8 cellular contexts compared by ENCODE assay signal in the genomic region with DNA sequence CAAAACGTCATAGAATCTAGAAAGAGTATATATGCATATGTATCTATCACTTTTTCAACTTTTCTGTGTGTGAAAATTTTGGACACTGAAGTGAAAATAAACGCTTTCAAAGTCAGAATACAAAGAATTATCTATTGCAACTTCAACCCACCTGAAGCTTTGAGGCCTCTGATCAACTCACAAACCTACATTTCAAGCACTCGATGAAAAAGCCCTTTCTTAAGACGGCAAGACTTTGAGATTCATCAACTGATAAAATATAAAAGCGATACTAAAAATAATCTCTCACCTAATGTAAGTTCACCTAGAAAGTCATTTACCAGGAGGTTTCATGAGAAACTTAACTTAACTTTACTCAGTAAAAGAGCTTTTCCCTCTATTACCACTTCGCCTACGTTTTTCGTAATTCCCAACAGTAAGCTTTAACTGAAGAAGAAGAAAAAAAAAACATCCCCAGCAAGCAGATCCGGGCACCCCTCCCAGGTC. TPM values are rescaled to one million over a fixed set of nuclear protein-coding genes. Genes with fewer than 3 reads are reported as not detected.
DNase-seq lines count a peak whose midpoint lies in the region; ATAC-seq and TF ChIP-seq lines count a peak whose summit lies in the region.

No MANE protein-coding gene starts in this region.

- H3K4me1 ChIP-seq in body of pancreas (peaks cover 41% of the 10 kb centered on the region), lower lobe of right lung (peaks cover 44% of the 10 kb centered on the region), upper lobe of left lung (peaks cover 27 to 54% (median 46%) of the 10 kb centered on the region in 4 donors)

- H3K27ac ChIP-seq in body of pancreas (peak overlapping the region; percentile 93 to 100 (median 100)), lower lobe of right lung (peak overlapping the region; percentile 100), upper lobe of left lung (peak overlapping the region; percentile 98 to 100 (median 100))

- intact Hi-C loops in body of pancreas (cut with DNase I) (no loop called here), lower lobe of right lung (cut with DNase I) (no loop called here)

- WGBS in body of pancreas, 2 donors, result 0 to 1% methylated on average over 9 of the region's 9 CpGs
- WGBS in upper lobe of left lung, 2 donors, result 1% methylated on average over 9 of the region's 9 CpGs

- no peak for TF ChIP-seq CTCF in AG09309 (IDR thresholded peaks at IDR 0.05; ENCODE audit: control insufficient read depth, insufficient read depth, low read depth, low read length, missing control alignments)
- no peak for TF ChIP-seq CTCF in body of pancreas (IDR thresholded peaks at IDR 0.05)
- TF ChIP-seq CTCF in lower lobe of right lung (IDR thresholded peaks at IDR 0.05), result no peak
- TF ChIP-seq CTCF in upper lobe of left lung (IDR thresholded peaks at IDR 0.05), result no peak

- H3K4me3 ChIP-seq in AG09309 (ENCODE audit: control insufficient read depth, low read depth, low read length), result peak overlapping the region; percentile 85
- H3K4me3 ChIP-seq in body of pancreas, result peak overlapping the region; percentile 74 to 92
- H3K4me3 ChIP-seq in lower lobe of right lung, result peak overlapping the region; percentile 81
- H3K4me3 ChIP-seq in upper lobe of left lung, result peak overlapping the region; percentile 51 to 91 (median 76)

- ATAC-seq in body of pancreas (no peak), lower lobe of right lung (no peak), upper lobe of left lung (ENCODE audit: low FRiP score in 2 of 2) (no peak), HG03469 (IDR thresholded peaks at IDR 0.05; ENCODE audit: unreplicated experiment) (no peak)
- no peak for ATAC-seq in activated CD4-positive, CD25-positive, alpha-beta regulatory T cell treated with anti-CD3 and anti-CD28 coated beads, Interleukin-2, amount 50 U/mL, for 24 hours

- DNase-seq in AG09309 (ENCODE audit: low read depth) (no peak), HT-29 (ENCODE audit: low spot score) (peak; percentile 79), body of pancreas (no peak), lower lobe of right lung (no peak), upper lobe of left lung (no peak), 8988T (no peak)

- H3K9me3 ChIP-seq in body of pancreas, result no peaks in the 10 kb centered on the region
- H3K9me3 ChIP-seq in lower lobe of right lung, result no peaks in the 10 kb centered on the region
- H3K9me3 ChIP-seq in upper lobe of left lung, result no peaks in the 10 kb centered on the region

- no peak for TF ChIP-seq EP300 in upper lobe of left lung (IDR thresholded peaks at IDR 0.05)

- TF ChIP-seq POLR2A in body of pancreas (IDR thresholded peaks at IDR 0.05), result no peak
- TF ChIP-seq POLR2A in upper lobe of left lung (IDR thresholded peaks at IDR 0.05), result no peak

- no peaks in the 10 kb centered on the region for H3K36me3 ChIP-seq in body of pancreas (replicated peaks in 1 of 2; ENCODE audit: insufficient read depth in 1 of 2, low read depth in 2 of 2)
- peaks cover 35% of the 10 kb centered on the region for H3K36me3 ChIP-seq in lower lobe of right lung
- H3K36me3 ChIP-seq in upper lobe of left lung, result peaks cover 0 to 35% (median 6%) of the 10 kb centered on the region in 4 donors

- H3K27me3 ChIP-seq in body of pancreas, result no peaks in the 10 kb centered on the region
- H3K27me3 ChIP-seq in lower lobe of right lung (ENCODE audit: low read depth), result no peaks in the 10 kb centered on the region
- no peaks in the 10 kb centered on the region for H3K27me3 ChIP-seq in upper lobe of left lung

RNA-seq across cellular contexts. Expression of a gene that starts 1.2 kb away (rescaled TPM):
- total RNA-seq in HT-29 (2014; rRNA removed; shearing (Covaris generic)), result 132 and 158 TPM in 2 replicates
- total RNA-seq in body of pancreas (10 to 100 TPM; 74.2 to 78.4 TPM), lower lobe of right lung (99.0 TPM), upper lobe of left lung (100 to 1,000 TPM in 5 of 6 donors, 10 to 100 TPM in 1; 90.1 to 127 (median 123) TPM)
